In genomic region chr14:105388976-105389375, GRCh38 we compare ENCODE assay signal across 31 cellular contexts. TPM values are rescaled to one million over a fixed set of nuclear protein-coding genes. Genes with fewer than 3 reads are reported as not detected.
DNase-seq lines count a peak whose midpoint lies in the region; ATAC-seq, FAIRE-seq and TF ChIP-seq lines count a peak whose summit lies in the region.
"Had no signal": no experiment of that assay in that cellular context is flagged by ENCODE, and none has a peak within 500 bp of the region (broad histone marks: within the 10 kb centered on the region; RNA-seq: fewer than 3 reads in every experiment).

No MANE protein-coding gene starts in this region.

- no CpG with 5 or more reads among the region's 16 CpGs for WGBS in right lobe of liver (ENCODE audit: insufficient coverage, low coverage, low lambda C conversion rate, missing lambda C conversion rate)
- 80% methylated on average over 12 of the region's 16 CpGs for WGBS in HepG2 (ENCODE audit: low lambda C conversion rate)
- WGBS in esophagus muscularis mucosa: 92% methylated on average over 14 of the region's 16 CpGs
- 70 to 72% methylated on average over 14 to 16 of the region's 16 CpGs for WGBS in GM23248 (ENCODE audit: low coverage in 1 of 2, low lambda C conversion rate in 2 of 2, missing lambda C conversion rate in 2 of 2), 2 experiments

- FAIRE-seq in HepG2 (lab: Jason Lieb, UNC): no peak
- no peak for FAIRE-seq in HTR-8/SVneo (lab: Jason Lieb, UNC)
- no peak for FAIRE-seq in GM19239 (lab: Jason Lieb, UNC)
- FAIRE-seq: endothelial cell of umbilical vein, TTC549, urothelium cell line had no signal

- in situ Hi-C loops in HepG2 (cut with HindIII; ENCODE audit: extremely low pct_ligation_motif_present, low pct_unique_long_range_greater_than_20kb) (no loop called here), GM23248 (cut with MboI) (no loop called here)

- CTCF ChIA-PET in HepG2 (lab: Yijun Ruan, JAX; ENCODE audit: low intra/inter-chr PET ratio, low total read pairs): no interaction called here

- H3K9ac ChIP-seq in HepG2 (ENCODE audit: insufficient read depth, low read depth, low read length) (no peak overlapping the region), GM23248 (no peak overlapping the region)

- H3K4me3 ChIP-seq in right lobe of liver (no peak overlapping the region), HepG2 (replicated peaks in 1 of 3; ENCODE audit: insufficient read depth in 1 of 3, low read depth in 2 of 3, low read length in 3 of 3) (no peak overlapping the region), esophagus muscularis mucosa (no peak overlapping the region), osteoblast (ENCODE audit: insufficient read depth, low read length) (no peak overlapping the region), GM23248 (no peak overlapping the region)
- H3K4me3 ChIP-seq: gastrocnemius medialis, neural progenitor cell had no signal

- H4K20me1 ChIP-seq in HepG2 (ENCODE audit: insufficient read depth, low read length) (no peaks in the 10 kb centered on the region), osteoblast (ENCODE audit: insufficient read depth, low read length) (no peaks in the 10 kb centered on the region), GM23248 (ENCODE audit: insufficient read depth) (no peaks in the 10 kb centered on the region)

- H3K79me2 ChIP-seq in HepG2 (ENCODE audit: insufficient read depth, low read length) (no peaks in the 10 kb centered on the region), osteoblast (ENCODE audit: insufficient read depth, low read length) (no peaks in the 10 kb centered on the region), GM23248 (ENCODE audit: insufficient read depth) (no peaks in the 10 kb centered on the region)

- H3K27me3 ChIP-seq in right lobe of liver (no peaks in the 10 kb centered on the region), HepG2 (ENCODE audit: control insufficient read depth in 1 of 2, insufficient read depth in 2 of 2, low read length in 2 of 2) (no peaks in the 10 kb centered on the region), esophagus muscularis mucosa (no peaks in the 10 kb centered on the region), osteoblast (ENCODE audit: insufficient read depth, low read length) (no peaks in the 10 kb centered on the region), GM23248 (replicated peaks; ENCODE audit: insufficient read depth) (no peaks in the 10 kb centered on the region)
- H3K27me3 ChIP-seq: brain microvascular endothelial cell, gastrocnemius medialis, neural progenitor cell had no signal

- TF ChIP-seq CTCF in right lobe of liver (IDR thresholded peaks at IDR 0.05) (no peak), HepG2 (CRISPR knock-in tag; IDR thresholded peaks at IDR 0.05) (no peak), esophagus muscularis mucosa (IDR thresholded peaks at IDR 0.05) (no peak), osteoblast (IDR thresholded peaks at IDR 0.05; ENCODE audit: extremely low read depth, low read depth, low read length) (no peak)

- POLR2A ChIA-PET in HepG2 (lab: Yijun Ruan, JAX): no interaction called here

- H3K9me3 ChIP-seq in right lobe of liver (no peaks in the 10 kb centered on the region), HepG2 (ENCODE audit: low read length) (no peaks in the 10 kb centered on the region), esophagus muscularis mucosa (no peaks in the 10 kb centered on the region), osteoblast (ENCODE audit: low read depth, low read length) (no peaks in the 10 kb centered on the region), GM23248 (ENCODE audit: low read depth) (no peaks in the 10 kb centered on the region)
- H3K9me3 ChIP-seq: gastrocnemius medialis had no signal

- no peak for TF ChIP-seq RAD21 in HepG2 (CRISPR knock-in tag; IDR thresholded peaks at IDR 0.05)

- H3K27ac ChIP-seq in right lobe of liver (no peak overlapping the region), HepG2 (ENCODE audit: extremely low read length, insufficient read depth, low read length) (no peak overlapping the region), esophagus muscularis mucosa (replicated peaks in 1 of 4) (peak overlapping the region in 3 of 4 donors; percentile 47 to 63 (median 58)), osteoblast (ENCODE audit: low read depth, low read length) (no peak overlapping the region), GM23248 (no peak overlapping the region)
- H3K27ac ChIP-seq: brain microvascular endothelial cell, neural progenitor cell had no signal

- H3K36me3 ChIP-seq in right lobe of liver: no peaks in the 10 kb centered on the region
- no peaks in the 10 kb centered on the region for H3K36me3 ChIP-seq in HepG2 (replicated peaks in 1 of 2; ENCODE audit: control insufficient read depth in 1 of 2, insufficient read depth in 2 of 2, low read length in 2 of 2)
- H3K36me3 ChIP-seq in esophagus muscularis mucosa: peaks cover 11 to 83% (median 68%) of the 10 kb centered on the region in 4 donors
- H3K36me3 ChIP-seq in osteoblast (ENCODE audit: insufficient read depth, low read length): no peaks in the 10 kb centered on the region
- H3K36me3 ChIP-seq in GM23248 (ENCODE audit: low read depth): no peaks in the 10 kb centered on the region
- H3K36me3 ChIP-seq: brain microvascular endothelial cell, neural progenitor cell had no signal

- TF ChIP-seq POLR2A in right lobe of liver (IDR thresholded peaks at IDR 0.05) (no peak), HepG2 (IDR thresholded peaks at IDR 0.05; ENCODE audit: insufficient read depth in 1 of 2, low read depth in 2 of 2, low read length in 2 of 2) (no peak), esophagus muscularis mucosa (IDR thresholded peaks at IDR 0.05; ENCODE audit: low read depth) (no peak)

- H3K4me2 ChIP-seq in HepG2 (ENCODE audit: low read depth, low read length) (no peak overlapping the region), osteoblast (ENCODE audit: insufficient read depth, low read length) (no peak overlapping the region), GM23248 (ENCODE audit: unreplicated experiment) (no peak overlapping the region)
- H3K4me2 ChIP-seq: neural progenitor cell had no signal

- H2AFZ ChIP-seq in HepG2 (ENCODE audit: low read length) (no peak overlapping the region), osteoblast (ENCODE audit: low read length) (no peak overlapping the region), GM23248 (no peak overlapping the region)
- H2AFZ ChIP-seq: neural progenitor cell had no signal

- intact Hi-C loops in right lobe of liver (cut with DNase I) (no loop called here), HepG2 (cut with micrococcal nuclease; ENCODE audit: unreplicated experiment) (no loop called here), esophagus muscularis mucosa (cut with DNase I) (no loop called here)

- DNase-seq in right lobe of liver: peak in 2 of 3 donors; percentile 18 to 53
- no peak for DNase-seq in HepG2 (ENCODE audit: low spot score)
- DNase-seq in esophagus muscularis mucosa (ENCODE audit: extremely low spot score): no peak
- peak; percentile 42 for DNase-seq in osteoblast (ENCODE audit: insufficient read length, low spot score, missing footprints)
- no peak for DNase-seq in GM23248
- no peak for DNase-seq in HTR-8/SVneo (ENCODE audit: insufficient read length, low spot score)
- DNase-seq in GM19239 (ENCODE audit: insufficient read length, low spot score): no peak
- DNase-seq in activated T-cell treated with anti-CD3 and anti-CD28 coated beads, Interleukin-2, amount 50 U/mL, for 48 hours: no peak
- DNase-seq: activated CD4-positive, alpha-beta memory T cell treated with anti-CD3 and anti-CD28 coated beads for 36 hours; activated CD8-positive, alpha-beta memory T cell treated with anti-CD3 and anti-CD28 coated beads, Interleukin-2, amount 50 U/mL, for 4 hours; amniotic stem cell; brain microvascular endothelial cell; Calu3; CD4-positive, CD25-positive, alpha-beta regulatory T cell; DMS79 treated with DMSO at 0.1 percent for 48 hours; gastrocnemius medialis; GDM1; left cardiac atrium; NCI-H1417 treated with DMSO at 0.1 percent for 48 hours; NCI-H2029 treated with DMSO at 0.1 percent for 48 hours; NCI-H526; NK-92 treated with Interleukin-12 subunit alpha and Interleukin-12 subunit beta, amount 100 ng/mL, for 24 hours; PC-3; T-helper 17 cell had no signal

- H3F3A ChIP-seq in GM23248 (ENCODE audit: insufficient read depth): no peaks in the 10 kb centered on the region

- no peaks in the 10 kb centered on the region for H3K4me1 ChIP-seq in right lobe of liver
- H3K4me1 ChIP-seq in HepG2 (ENCODE audit: insufficient read depth, low read length): no peaks in the 10 kb centered on the region
- H3K4me1 ChIP-seq in esophagus muscularis mucosa: peaks cover 0 to 24% (median 16%) of the 10 kb centered on the region in 4 donors
- H3K4me1 ChIP-seq in osteoblast (ENCODE audit: insufficient read depth, low read length): no peaks in the 10 kb centered on the region
- no peaks in the 10 kb centered on the region for H3K4me1 ChIP-seq in GM23248 (ENCODE audit: insufficient read depth)
- H3K4me1 ChIP-seq: neural progenitor cell had no signal

- H3K9me2 ChIP-seq in GM23248 (ENCODE audit: insufficient read depth): no peaks in the 10 kb centered on the region

- TF ChIP-seq EP300 in HepG2 (IDR thresholded peaks at IDR 0.05; ENCODE audit: low read depth in 2 of 2, low read length in 2 of 2) (no peak), HepG2 (CRISPR knock-in tag; IDR thresholded peaks at IDR 0.05; ENCODE audit: borderline replicate concordance) (no peak), esophagus muscularis mucosa (IDR thresholded peaks at IDR 0.05) (no peak)

- BruUV-seq in HepG2 (replicated peaks; lab: Mats Ljungman, UMichigan): no TSS peak

- ATAC-seq in right lobe of liver (no peak), HepG2 (no peak)
- ATAC-seq: activated CD4-positive, CD25-positive, alpha-beta regulatory T cell treated with anti-CD3 and anti-CD28 coated beads, Interleukin-2, amount 50 U/mL, for 24 hours; PC-3; stimulated activated effector memory CD8-positive, alpha-beta T cell treated with anti-CD3 and anti-CD28 coated beads, Interleukin-12 subunit alpha, Interleukin-12 subunit beta, amount 100 ng/mL, for 72 hours; T-helper 17 cell had no signal

RNA-seq across cellular contexts. Expression of gene TEX22, which starts 9.4 kb away (rescaled TPM):
- total RNA-seq in right lobe of liver: under 1 TPM in 3 of 6 experiments, not detected in 3; 0.07 to 0.44 (median 0.35) TPM
- 0.27 and 0.55 TPM in 2 replicates for total RNA-seq in HepG2 (2016; rRNA removed; fragmentation: Illumina TruSeq; extraction: Trizol)
- total RNA-seq in HepG2 (2016; cell fraction: cytosol; rRNA removed; fragmentation: Illumina TruSeq; extraction: Trizol; ENCODE audit: low read depth): not detected in 2 replicates
- not detected in 2 replicates for total RNA-seq in HepG2 (2016; cell fraction: insoluble cytoplasmic fraction; rRNA removed; fragmentation: Illumina TruSeq; extraction: Trizol)
- not detected in 2 replicates for total RNA-seq in HepG2 (2016; cell fraction: membrane; rRNA removed; fragmentation: Illumina TruSeq; extraction: Trizol)
- not detected in 2 replicates for total RNA-seq in HepG2 (2016; cell fraction: nucleus; rRNA removed; fragmentation: Illumina TruSeq; extraction: Trizol)
- polyA plus RNA-seq in HepG2 (2011; rRNA removed): 0.07 and 0.16 TPM in 2 replicates
- not detected in 2 replicates for polyA plus RNA-seq in HepG2 (2011; cell fraction: cytosol; rRNA removed)
- 0.56 and 1.2 TPM in 2 replicates for polyA plus RNA-seq in HepG2 (2011; cell fraction: nucleus; rRNA removed)
- 0.13 and 0.23 TPM in 2 replicates for polyA plus RNA-seq in HepG2 (2012)
- polyA plus RNA-seq in HepG2 (2016; cell fraction: cytosol; fragmentation: Illumina TruSeq; extraction: Trizol; ENCODE audit: low read depth): not detected in 2 replicates
- not detected in 2 replicates for polyA plus RNA-seq in HepG2 (2016; cell fraction: insoluble cytoplasmic fraction; fragmentation: Illumina TruSeq; extraction: Trizol; ENCODE audit: low read depth)
- not detected in 2 replicates for polyA plus RNA-seq in HepG2 (2016; cell fraction: membrane; fragmentation: Illumina TruSeq; extraction: Trizol; ENCODE audit: low read depth)
- polyA plus RNA-seq in HepG2 (2016; cell fraction: nucleus; fragmentation: Illumina TruSeq; extraction: Trizol; ENCODE audit: insufficient read depth, low read depth): not detected in 2 replicates
- polyA minus RNA-seq in HepG2 (2011; rRNA and poly(A)+ RNA removed; ENCODE audit: low replicate concordance): 0.16 and 0.82 TPM in 2 replicates
- not detected in 2 replicates for polyA minus RNA-seq in HepG2 (2011; cell fraction: cytosol; rRNA and poly(A)+ RNA removed)
- 0.62 TPM in 1 of 2 replicates, not detected in the other for polyA minus RNA-seq in HepG2 (2011; cell fraction: nucleus; rRNA and poly(A)+ RNA removed)
- total RNA-seq in esophagus muscularis mucosa: under 1 TPM in 3 of 4 donors, not detected in 1; under 0.01 to 0.19 (median 0.17) TPM
- under 0.01 and 0.29 TPM in 2 replicates for total RNA-seq in osteoblast
- 0.13 and 0.43 TPM in 2 replicates for total RNA-seq in GM23248 (2014; rRNA removed; shearing (Covaris generic))
- polyA plus RNA-seq in GM23248 (2016; fragmentation: Nextera tagmentation; extraction: Ambion mirVana): 0.27 and 0.46 TPM in 2 replicates
- total RNA-seq: A172, gastrocnemius medialis had no signal

RNA-seq across cellular contexts. Expression of gene MTA1, which starts 30.7 kb away (rescaled TPM):
- total RNA-seq in right lobe of liver (10 to 100 TPM; 18.6 to 45.1 (median 29.2) TPM), HepG2 (2016; rRNA removed; fragmentation: Illumina TruSeq; extraction: Trizol) (19.1 and 35.2 TPM in 2 replicates), esophagus muscularis mucosa (10 to 100 TPM; 49.0 to 94.2 (median 67.9) TPM), osteoblast (60.4 TPM in 2 replicates)
- 56.8 and 63.0 TPM in 2 replicates for total RNA-seq in HepG2 (2016; cell fraction: cytosol; rRNA removed; fragmentation: Illumina TruSeq; extraction: Trizol; ENCODE audit: low read depth)
- 14.0 and 38.5 TPM in 2 replicates for total RNA-seq in HepG2 (2016; cell fraction: insoluble cytoplasmic fraction; rRNA removed; fragmentation: Illumina TruSeq; extraction: Trizol)
- total RNA-seq in HepG2 (2016; cell fraction: membrane; rRNA removed; fragmentation: Illumina TruSeq; extraction: Trizol): 52.7 and 56.0 TPM in 2 replicates
- total RNA-seq in HepG2 (2016; cell fraction: nucleus; rRNA removed; fragmentation: Illumina TruSeq; extraction: Trizol): 47.2 and 51.4 TPM in 2 replicates
- polyA plus RNA-seq in HepG2 (2011; rRNA removed) (85.7 and 85.8 TPM in 2 replicates), GM23248 (2016; fragmentation: Nextera tagmentation; extraction: Ambion mirVana) (8.1 and 9.6 TPM in 2 replicates)
- polyA plus RNA-seq in HepG2 (2011; cell fraction: cytosol; rRNA removed): 39.0 and 48.4 TPM in 2 replicates
- polyA plus RNA-seq in HepG2 (2011; cell fraction: nucleus; rRNA removed): 409 and 581 TPM in 2 replicates
- polyA plus RNA-seq in HepG2 (2012): 58.3 and 62.1 TPM in 2 replicates
- 51.1 and 53.5 TPM in 2 replicates for polyA plus RNA-seq in HepG2 (2016; cell fraction: cytosol; fragmentation: Illumina TruSeq; extraction: Trizol; ENCODE audit: low read depth)
- polyA plus RNA-seq in HepG2 (2016; cell fraction: insoluble cytoplasmic fraction; fragmentation: Illumina TruSeq; extraction: Trizol; ENCODE audit: low read depth): 36.2 and 45.8 TPM in 2 replicates
- 82.4 and 89.9 TPM in 2 replicates for polyA plus RNA-seq in HepG2 (2016; cell fraction: membrane; fragmentation: Illumina TruSeq; extraction: Trizol; ENCODE audit: low read depth)
- 244 and 255 TPM in 2 replicates for polyA plus RNA-seq in HepG2 (2016; cell fraction: nucleus; fragmentation: Illumina TruSeq; extraction: Trizol; ENCODE audit: insufficient read depth, low read depth)
- polyA minus RNA-seq in HepG2 (2011; rRNA and poly(A)+ RNA removed; ENCODE audit: low replicate concordance): 53.3 and 73.7 TPM in 2 replicates
- polyA minus RNA-seq in HepG2 (2011; cell fraction: cytosol; rRNA and poly(A)+ RNA removed): 58.3 and 59.6 TPM in 2 replicates
- polyA minus RNA-seq in HepG2 (2011; cell fraction: nucleus; rRNA and poly(A)+ RNA removed): 88.5 and 90.4 TPM in 2 replicates
- total RNA-seq in GM23248 (2014; rRNA removed; shearing (Covaris generic)): 37.0 and 50.3 TPM in 2 replicates

Comparison
In these comparisons a context has a peak if more than half of its experiments do, and no peak if none do; other contexts are left out.
1. DNase-seq: peak in right lobe of liver (2 of 3) and osteoblast (single experiment); none in HepG2 (single experiment), esophagus muscularis mucosa (single experiment), GM23248 (single experiment), HTR-8/SVneo (single experiment), GM19239 (single experiment) and activated T-cell treated with anti-CD3 and anti-CD28 coated beads, Interleukin-2, amount 50 U/mL, for 48 hours (0 of 2).
2. H3K27ac ChIP-seq: peak in esophagus muscularis mucosa (3 of 4); none in right lobe of liver (0 of 3), HepG2 (single experiment), osteoblast (single experiment) and GM23248 (single experiment).